ENCODE assay signal across 27 cellular contexts in genomic region chr11:61524963-61525587, GRCh38. TPM values are rescaled to one million over a fixed set of nuclear protein-coding genes. Genes with fewer than 3 reads are reported as not detected.
"Had no signal": no experiment of that assay in that cellular context is flagged by ENCODE, and none has a peak within 500 bp of the region (broad histone marks: within the 10 kb centered on the region; RNA-seq: fewer than 3 reads in every experiment).

No MANE protein-coding gene starts in this region.

- H3K36me3 ChIP-seq: adrenal gland, breast epithelium had no signal

- DNase-seq: activated B cell treated with CpG ODN at 0.5 μM for 24 hours; activated CD4-positive, alpha-beta memory T cell treated with anti-CD3 and anti-CD28 coated beads for 36 hours; activated CD4-positive, alpha-beta T cell treated with anti-CD3 and anti-CD28 coated beads for 1 hour; activated CD4-positive, alpha-beta T cell treated with anti-CD3 and anti-CD28 coated beads, Interleukin-2, amount 10 ng/mL, durations not matched to agents 24 days and 14 days; activated CD8-positive, alpha-beta memory T cell treated with anti-CD3 and anti-CD28 coated beads for 24 hours; activated naive CD4-positive, alpha-beta T cell treated with anti-CD3 and anti-CD28 coated beads, Interleukin-2, amount 50 U/mL, for 16 hours; activated naive CD8-positive, alpha-beta T cell treated with anti-CD3 and anti-CD28 coated beads, Interleukin-2, amount 10 ng/mL, durations not matched to agents 7 days and 5 days; activated T-cell treated with anti-CD3 and anti-CD28 coated beads for 4 hours; activated T-cell treated with anti-CD3 and anti-CD28 coated beads, Interleukin-2, amount 50 U/mL, for 48 hours; adrenal gland; aorta; central memory CD4-positive, alpha-beta T cell; Karpas-422; MM.1S; NCI-H1105 treated with DMSO at 0.1 percent for 48 hours; NCI-H1436 treated with DMSO at 0.1 percent for 48 hours; NCI-H187; NCI-H2081; NCI-H524; T-cell; T-helper 2 cell; T1000 had no signal

- H3K4me3 ChIP-seq: adrenal gland, breast epithelium, K562, SK-N-MC had no signal

- H3K9me3 ChIP-seq: adrenal gland, breast epithelium had no signal

- ATAC-seq: K562, T-cell had no signal

- FAIRE-seq: K562, RCC 7860, TTC549 had no signal

- H3K27me3 ChIP-seq: adrenal gland, breast epithelium had no signal

- H3K4me1 ChIP-seq: breast epithelium had no signal

- H3K27ac ChIP-seq: adrenal gland, breast epithelium, SK-N-MC had no signal

RNA-seq across cellular contexts. Expression of gene LRRC10B, which starts 16.5 kb away (rescaled TPM):
- total RNA-seq: activated B cell treated with CpG ODN at 0.5 μM for 24 hours; activated CD4-positive, alpha-beta memory T cell treated with anti-CD3 and anti-CD28 coated beads for 36 hours; activated naive CD8-positive, alpha-beta T cell treated with anti-CD3 and anti-CD28 coated beads, Interleukin-2, amount 10 ng/mL, durations not matched to agents 7 days and 5 days had no signal
- polyA plus RNA-seq: K562 had no signal

RNA-seq across cellular contexts. Expression of gene SYT7, which starts 55.8 kb away (rescaled TPM):
- total RNA-seq: activated B cell treated with CpG ODN at 0.5 μM for 24 hours; activated CD4-positive, alpha-beta memory T cell treated with anti-CD3 and anti-CD28 coated beads for 36 hours; activated naive CD8-positive, alpha-beta T cell treated with anti-CD3 and anti-CD28 coated beads, Interleukin-2, amount 10 ng/mL, durations not matched to agents 7 days and 5 days had no signal
